Comparison of ENCODE assay signal across 8 cellular contexts in genomic region chr1:9539165-9539828, GRCh38. TPM values are rescaled to one million over a fixed set of nuclear protein-coding genes. Genes with fewer than 3 reads are reported as not detected.
DNase-seq lines count a peak whose midpoint lies in the region; ATAC-seq and TF ChIP-seq lines count a peak whose summit lies in the region.

A gene with protein sequence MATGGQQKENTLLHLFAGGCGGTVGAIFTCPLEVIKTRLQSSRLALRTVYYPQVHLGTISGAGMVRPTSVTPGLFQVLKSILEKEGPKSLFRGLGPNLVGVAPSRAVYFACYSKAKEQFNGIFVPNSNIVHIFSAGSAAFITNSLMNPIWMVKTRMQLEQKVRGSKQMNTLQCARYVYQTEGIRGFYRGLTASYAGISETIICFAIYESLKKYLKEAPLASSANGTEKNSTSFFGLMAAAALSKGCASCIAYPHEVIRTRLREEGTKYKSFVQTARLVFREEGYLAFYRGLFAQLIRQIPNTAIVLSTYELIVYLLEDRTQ (plus strand): TSS chr1:9539465. CDS start chr1:9539692, 227 bp downstream.

- H3K9me3 Mint-ChIP-seq in effector memory CD8-positive, alpha-beta T cell: no peaks in the 10 kb centered on the region
- H3K9me3 Mint-ChIP-seq in memory B cell: peaks cover 4% of the 10 kb centered on the region

- TF ChIP-seq CTCF in GM20000 (IDR thresholded peaks at IDR 0.05; ENCODE audit: extremely low read depth, missing control alignments): no peak

- H3K27ac Mint-ChIP-seq in effector memory CD8-positive, alpha-beta T cell: peak within 1 kb of the TSS; percentile 85 to 89
- peak within 1 kb of the TSS; percentile 91 for H3K27ac Mint-ChIP-seq in memory B cell

- DNase-seq in COLO668 (lab: John Stamatoyannopoulos, UW; ENCODE audit: unreplicated experiment): peak; percentile 100
- peak; percentile 99 for DNase-seq in GM20000 (ENCODE audit: low spot score)
- DNase-seq in HS-5 (ENCODE audit: low read depth): peak; percentile 86
- DNase-seq in NK-92 (lab: John Stamatoyannopoulos, UW; ENCODE audit: unreplicated experiment): peak; percentile 73
- peak; percentile 97 to 98 (median 97) for DNase-seq in effector memory CD8-positive, alpha-beta T cell
- peak; percentile 99 to 100 for DNase-seq in memory B cell (ENCODE audit: low spot score in 2 of 2)
- DNase-seq in stimulated activated CD8-positive, alpha-beta memory T cell treated with anti-CD3 and anti-CD28 coated beads, Interleukin-12 subunit alpha, Interleukin-12 subunit beta, amount 100 ng/mL, for 1 hour (ENCODE audit: low read depth): peak; percentile 97

- H3K27me3 Mint-ChIP-seq in effector memory CD8-positive, alpha-beta T cell: no peaks in the 10 kb centered on the region
- H3K27me3 Mint-ChIP-seq in memory B cell: no peaks in the 10 kb centered on the region

- peak; percentile 94 for ATAC-seq in effector memory CD8-positive, alpha-beta T cell (replicated peaks)
- peak; percentile 93 for ATAC-seq in memory B cell (ENCODE audit: low read depth)

- CTCF ChIA-PET in activated CD8-positive, alpha-beta memory T cell treated with anti-CD3 and anti-CD28 coated beads for 36 hours (lab: Charles Lee): no interaction called here

- POLR2A ChIA-PET in activated CD8-positive, alpha-beta memory T cell treated with anti-CD3 and anti-CD28 coated beads for 36 hours (lab: Charles Lee): interaction anchor here (0.6 kb wide), 3 partner anchors 11 to 50 kb away, joined by 3 read pairs; partner anchors contain the start of gene TMEM201

- peaks cover 21% of the 10 kb centered on the region for H3K36me3 Mint-ChIP-seq in effector memory CD8-positive, alpha-beta T cell (ENCODE audit: insufficient read depth)
- no peaks in the 10 kb centered on the region for H3K36me3 Mint-ChIP-seq in memory B cell

- H3K4me1 Mint-ChIP-seq in effector memory CD8-positive, alpha-beta T cell (ENCODE audit: low read depth in 2 of 2): peaks cover 14 to 17% of the 10 kb centered on the region in 2 donors
- H3K4me1 Mint-ChIP-seq in memory B cell: peaks cover 23% of the 10 kb centered on the region

- peak within 1 kb of the TSS; percentile 79 to 82 for H3K4me3 Mint-ChIP-seq in effector memory CD8-positive, alpha-beta T cell
- H3K4me3 Mint-ChIP-seq in memory B cell: peak within 1 kb of the TSS; percentile 88

RNA-seq across cellular contexts. Expression of the gene that starts here (rescaled TPM):
- total RNA-seq in activated CD8-positive, alpha-beta memory T cell treated with anti-CD3 and anti-CD28 coated beads for 36 hours: 10 to 100 TPM; 12.9 to 13.7 TPM

Comparison
In these comparisons a context has a peak if more than half of its experiments do, and no peak if none do; other contexts are left out.
1. Peak in every context shown above with its lines: DNase-seq and ATAC-seq.